ENCODE assay signal across 20 cellular contexts in genomic region chrX:22059800-22060199, GRCh38. TPM values are rescaled to one million over a fixed set of nuclear protein-coding genes. Genes with fewer than 3 reads are reported as not detected.
A peak's percentile ranks its signal among the peaks of the same experiment; 100 is the strongest.
DNase-seq lines count a peak whose midpoint lies in the region; ATAC-seq, FAIRE-seq and TF ChIP-seq lines count a peak whose summit lies in the region.
"Had no signal": no experiment of that assay in that cellular context is flagged by ENCODE, and none has a peak within 500 bp of the region (broad histone marks: within the 10 kb centered on the region; RNA-seq: fewer than 3 reads in every experiment).

No MANE protein-coding gene starts in this region.

- H3K79me2 ChIP-seq in astrocyte (ENCODE audit: insufficient read depth, low read length): no peaks in the 10 kb centered on the region

- H3K36me3 ChIP-seq in astrocyte (ENCODE audit: insufficient read depth, low read length): no peaks in the 10 kb centered on the region
- no peaks in the 10 kb centered on the region for H3K36me3 ChIP-seq in gastrocnemius medialis
- H3K36me3 ChIP-seq: colonic mucosa had no signal

- intact Hi-C loops in activated CD8-positive, alpha-beta T cell treated with anti-CD3 and anti-CD28 coated beads for 36 hours (cut with micrococcal nuclease): loop anchor here (5.0 kb wide), 1 partner anchor 72 kb away; no protein-coding TSS in a partner anchor
- intact Hi-C loops in gastrocnemius medialis (cut with DNase I; ENCODE audit: low total_unique reads): no loop called here

- H3K4me2 ChIP-seq in astrocyte (ENCODE audit: low read length): peak overlapping the region; percentile 55
- H3K4me2 ChIP-seq: smooth muscle cell had no signal

- H3K4me1 ChIP-seq in astrocyte (ENCODE audit: insufficient read depth, low read length): peaks cover 5% of the 10 kb centered on the region
- H3K4me1 ChIP-seq in gastrocnemius medialis: no peaks in the 10 kb centered on the region
- H3K4me1 ChIP-seq: colonic mucosa had no signal

- H3K27ac ChIP-seq in astrocyte (ENCODE audit: low read depth, low read length) (no peak overlapping the region), gastrocnemius medialis (no peak overlapping the region)
- H3K27ac ChIP-seq: colonic mucosa had no signal

- no peak overlapping the region for H3K9ac ChIP-seq in astrocyte (ENCODE audit: low read length)

- H3K9me3 Mint-ChIP-seq in activated CD8-positive, alpha-beta T cell treated with anti-CD3 and anti-CD28 coated beads for 36 hours: peaks cover 2% of the 10 kb centered on the region
- no peaks in the 10 kb centered on the region for H3K9me3 Mint-ChIP-seq in activated CD8-positive, alpha-beta T cell treated with anti-CD3 and anti-CD28 coated beads, Interleukin-2, amount 10 ng/mL, durations not matched to agents 7 days and 5 days (ENCODE audit: insufficient read depth)
- no peaks in the 10 kb centered on the region for H3K9me3 Mint-ChIP-seq in astrocyte (ENCODE audit: unreplicated experiment)
- H3K9me3 Mint-ChIP-seq in stimulated activated naive B cell treated with anti-CD40 and anti-IgM and Interleukin-4, amounts not matched to agents 10 μg/mL and 1 μg/mL and 100 μg/mL, for 72 hours: peaks cover 2 to 13% of the 10 kb centered on the region in 2 donors
- H3K9me3 Mint-ChIP-seq: effector memory CD8-positive, alpha-beta T cell; naive thymus-derived CD4-positive, alpha-beta T cell had no signal

- DNase-seq in activated CD8-positive, alpha-beta T cell treated with anti-CD3 and anti-CD28 coated beads for 36 hours: no peak
- no peak for DNase-seq in activated CD8-positive, alpha-beta T cell treated with anti-CD3 and anti-CD28 coated beads, Interleukin-2, amount 10 ng/mL, durations not matched to agents 7 days and 5 days
- peak; percentile 53 for DNase-seq in NCI-H2227 (lab: John Stamatoyannopoulos, UW; ENCODE audit: unreplicated experiment)
- no peak for DNase-seq in astrocyte (ENCODE audit: low read depth)
- DNase-seq in stimulated activated naive B cell treated with anti-CD40 and anti-IgM and Interleukin-4, amounts not matched to agents 10 μg/mL and 1 μg/mL and 100 μg/mL, for 72 hours: no peak
- DNase-seq in NCI-H1436 treated with DMSO at 0.1 percent for 48 hours (lab: John Stamatoyannopoulos, UW): no peak
- DNase-seq in gastrocnemius medialis: no peak
- DNase-seq: activated T-cell treated with anti-CD3 and anti-CD28 coated beads for 4 hours; C1 segment of cervical spinal cord; colonic mucosa; effector memory CD8-positive, alpha-beta T cell; glutamatergic neuron; naive thymus-derived CD4-positive, alpha-beta T cell; NCI-H1092 treated with DMSO at 0.1 percent for 48 hours; NCI-H2081; NCI-H510A; stimulated activated CD4-positive, alpha-beta T cell treated with anti-CD3 and anti-CD28 coated beads, Interleukin-4, amount 100 ng/mL, for 1 hour; T-helper 17 cell had no signal

- no peaks in the 10 kb centered on the region for H4K20me1 ChIP-seq in astrocyte (ENCODE audit: insufficient read depth, low read length)

- no peak overlapping the region for H3K4me3 ChIP-seq in astrocyte (ENCODE audit: insufficient read depth, low read depth, low read length)
- no peak overlapping the region for H3K4me3 ChIP-seq in gastrocnemius medialis
- H3K4me3 ChIP-seq: colonic mucosa, smooth muscle cell had no signal

- POLR2A ChIA-PET in activated CD8-positive, alpha-beta T cell treated with anti-CD3 and anti-CD28 coated beads for 36 hours (lab: Charles Lee): interaction anchor here (1.6 kb wide), 1 partner anchor 22 kb away, joined by 5 read pairs; no protein-coding TSS in a partner anchor
- POLR2A ChIA-PET in activated CD8-positive, alpha-beta T cell treated with anti-CD3 and anti-CD28 coated beads, Interleukin-2, amount 10 ng/mL, durations not matched to agents 7 days and 5 days (lab: Charles Lee): no interaction called here

- no peak for TF ChIP-seq POLR2A in gastrocnemius medialis (IDR thresholded peaks at IDR 0.05)

- H3K9me3 ChIP-seq in astrocyte (ENCODE audit: insufficient read depth, low read depth, low read length): no peaks in the 10 kb centered on the region
- H3K9me3 ChIP-seq in gastrocnemius medialis: no peaks in the 10 kb centered on the region
- H3K9me3 ChIP-seq: colonic mucosa had no signal

- CTCF ChIA-PET in activated CD8-positive, alpha-beta T cell treated with anti-CD3 and anti-CD28 coated beads for 36 hours (lab: Charles Lee): interaction anchor here (1.3 to 1.6 kb wide), 3 partner anchors 14 to 63 kb away, joined by 3 to 5 read pairs (median 4); no protein-coding TSS in a partner anchor
- CTCF ChIA-PET in activated CD8-positive, alpha-beta T cell treated with anti-CD3 and anti-CD28 coated beads, Interleukin-2, amount 10 ng/mL, durations not matched to agents 7 days and 5 days (lab: Charles Lee): interaction anchor here (1.0 kb wide), 1 partner anchor 75 kb away, joined by 4 read pairs; no protein-coding TSS in a partner anchor

- H3K4me1 Mint-ChIP-seq in activated CD8-positive, alpha-beta T cell treated with anti-CD3 and anti-CD28 coated beads for 36 hours (ENCODE audit: low read depth): peaks cover 74% of the 10 kb centered on the region
- peaks cover 37% of the 10 kb centered on the region for H3K4me1 Mint-ChIP-seq in activated CD8-positive, alpha-beta T cell treated with anti-CD3 and anti-CD28 coated beads, Interleukin-2, amount 10 ng/mL, durations not matched to agents 7 days and 5 days (ENCODE audit: low read depth)
- H3K4me1 Mint-ChIP-seq in astrocyte (ENCODE audit: low read depth, unreplicated experiment): peaks cover 18% of the 10 kb centered on the region
- peaks cover 36 to 66% of the 10 kb centered on the region in 2 donors for H3K4me1 Mint-ChIP-seq in stimulated activated naive B cell treated with anti-CD40 and anti-IgM and Interleukin-4, amounts not matched to agents 10 μg/mL and 1 μg/mL and 100 μg/mL, for 72 hours
- H3K4me1 Mint-ChIP-seq: T-helper 17 cell had no signal

- no peaks in the 10 kb centered on the region for H3K27me3 Mint-ChIP-seq in activated CD8-positive, alpha-beta T cell treated with anti-CD3 and anti-CD28 coated beads for 36 hours
- no peaks in the 10 kb centered on the region for H3K27me3 Mint-ChIP-seq in activated CD8-positive, alpha-beta T cell treated with anti-CD3 and anti-CD28 coated beads, Interleukin-2, amount 10 ng/mL, durations not matched to agents 7 days and 5 days (ENCODE audit: low read depth)
- no peaks in the 10 kb centered on the region for H3K27me3 Mint-ChIP-seq in astrocyte (ENCODE audit: low read depth, unreplicated experiment)
- H3K27me3 Mint-ChIP-seq in stimulated activated naive B cell treated with anti-CD40 and anti-IgM and Interleukin-4, amounts not matched to agents 10 μg/mL and 1 μg/mL and 100 μg/mL, for 72 hours: no peaks in the 10 kb centered on the region
- H3K27me3 Mint-ChIP-seq: effector memory CD8-positive, alpha-beta T cell; naive thymus-derived CD4-positive, alpha-beta T cell; T-helper 17 cell had no signal

- H3K36me3 Mint-ChIP-seq in activated CD8-positive, alpha-beta T cell treated with anti-CD3 and anti-CD28 coated beads for 36 hours (ENCODE audit: low read depth): peaks cover 41% of the 10 kb centered on the region
- no peaks in the 10 kb centered on the region for H3K36me3 Mint-ChIP-seq in activated CD8-positive, alpha-beta T cell treated with anti-CD3 and anti-CD28 coated beads, Interleukin-2, amount 10 ng/mL, durations not matched to agents 7 days and 5 days (ENCODE audit: low read depth)
- H3K36me3 Mint-ChIP-seq in astrocyte (ENCODE audit: low read depth, unreplicated experiment): no peaks in the 10 kb centered on the region
- H3K36me3 Mint-ChIP-seq in stimulated activated naive B cell treated with anti-CD40 and anti-IgM and Interleukin-4, amounts not matched to agents 10 μg/mL and 1 μg/mL and 100 μg/mL, for 72 hours: peaks cover 15 to 16% of the 10 kb centered on the region in 2 donors

- TF ChIP-seq CTCF in activated CD8-positive, alpha-beta T cell treated with anti-CD3 and anti-CD28 coated beads for 36 hours (IDR thresholded peaks at IDR 0.05): no peak
- TF ChIP-seq CTCF in astrocyte (IDR thresholded peaks at IDR 0.05; ENCODE audit: insufficient read depth, low read depth, low read length): no peak
- no peak for TF ChIP-seq CTCF in gastrocnemius medialis (IDR thresholded peaks at IDR 0.05 in 4 of 5, conservative IDR thresholded peaks at IDR 0.05 in 1 of 5)

- in situ Hi-C loops in gastrocnemius medialis (cut with MboI; ENCODE audit: low sequenced_read_pairs in 4 of 4): no loop called here

- H3K27ac Mint-ChIP-seq in activated CD8-positive, alpha-beta T cell treated with anti-CD3 and anti-CD28 coated beads for 36 hours: peak overlapping the region; percentile 94
- no peak overlapping the region for H3K27ac Mint-ChIP-seq in activated CD8-positive, alpha-beta T cell treated with anti-CD3 and anti-CD28 coated beads, Interleukin-2, amount 10 ng/mL, durations not matched to agents 7 days and 5 days
- no peak overlapping the region for H3K27ac Mint-ChIP-seq in astrocyte (ENCODE audit: unreplicated experiment)
- H3K27ac Mint-ChIP-seq in stimulated activated naive B cell treated with anti-CD40 and anti-IgM and Interleukin-4, amounts not matched to agents 10 μg/mL and 1 μg/mL and 100 μg/mL, for 72 hours: peak overlapping the region; percentile 88
- H3K27ac Mint-ChIP-seq: T-helper 17 cell had no signal

- FAIRE-seq in astrocyte (lab: Jason Lieb, UNC): peak; percentile 62

- peak overlapping the region; percentile 37 for H3K4me3 Mint-ChIP-seq in activated CD8-positive, alpha-beta T cell treated with anti-CD3 and anti-CD28 coated beads for 36 hours
- H3K4me3 Mint-ChIP-seq in activated CD8-positive, alpha-beta T cell treated with anti-CD3 and anti-CD28 coated beads, Interleukin-2, amount 10 ng/mL, durations not matched to agents 7 days and 5 days: no peak overlapping the region
- no peak overlapping the region for H3K4me3 Mint-ChIP-seq in astrocyte (ENCODE audit: unreplicated experiment)
- peak overlapping the region in 1 of 2 donors; percentile 64 for H3K4me3 Mint-ChIP-seq in stimulated activated naive B cell treated with anti-CD40 and anti-IgM and Interleukin-4, amounts not matched to agents 10 μg/mL and 1 μg/mL and 100 μg/mL, for 72 hours
- H3K4me3 Mint-ChIP-seq: effector memory CD8-positive, alpha-beta T cell; T-helper 17 cell had no signal

- H2AFZ ChIP-seq in astrocyte (ENCODE audit: low read depth, low read length): no peak overlapping the region

- no peak for ATAC-seq in activated CD8-positive, alpha-beta T cell treated with anti-CD3 and anti-CD28 coated beads for 36 hours
- ATAC-seq in activated CD8-positive, alpha-beta T cell treated with anti-CD3 and anti-CD28 coated beads, Interleukin-2, amount 10 ng/mL, durations not matched to agents 7 days and 5 days: no peak
- no peak for ATAC-seq in stimulated activated naive B cell treated with anti-CD40 and anti-IgM and Interleukin-4, amounts not matched to agents 10 μg/mL and 1 μg/mL and 100 μg/mL, for 72 hours (replicated peaks)
- ATAC-seq in gastrocnemius medialis (no peak), GM18520 (IDR thresholded peaks at IDR 0.05; ENCODE audit: unreplicated experiment) (no peak)
- ATAC-seq: effector memory CD8-positive, alpha-beta T cell; naive thymus-derived CD4-positive, alpha-beta T cell; T-helper 17 cell had no signal

- no peaks in the 10 kb centered on the region for H3K27me3 ChIP-seq in astrocyte (ENCODE audit: insufficient read depth, low read length)
- H3K27me3 ChIP-seq in gastrocnemius medialis: no peaks in the 10 kb centered on the region
- H3K27me3 ChIP-seq: colonic mucosa had no signal

RNA-seq across cellular contexts. Expression of gene PHEX, which starts 27.7 kb away (rescaled TPM):
- total RNA-seq in activated CD8-positive, alpha-beta T cell treated with anti-CD3 and anti-CD28 coated beads for 36 hours: 10 to 100 TPM; 22.7 to 25.2 TPM
- total RNA-seq in activated CD8-positive, alpha-beta T cell treated with anti-CD3 and anti-CD28 coated beads, Interleukin-2, amount 10 ng/mL, durations not matched to agents 7 days and 5 days: under 1 TPM; 0.16 to 0.24 TPM
- total RNA-seq in astrocyte: 0.24 and 0.36 TPM in 2 replicates
- under 1 TPM in 1 of 4 donors, not detected in 3; 0.05 TPM for total RNA-seq in gastrocnemius medialis
- total RNA-seq: smooth muscle cell had no signal

Comparison
In these comparisons a context has a peak if more than half of its experiments do, and no peak if none do; other contexts are left out.
1. H3K27ac Mint-ChIP-seq: peak in activated CD8-positive, alpha-beta T cell treated with anti-CD3 and anti-CD28 coated beads for 36 hours (single experiment) and stimulated activated naive B cell treated with anti-CD40 and anti-IgM and Interleukin-4, amounts not matched to agents 10 μg/mL and 1 μg/mL and 100 μg/mL, for 72 hours (single experiment); none in activated CD8-positive, alpha-beta T cell treated with anti-CD3 and anti-CD28 coated beads, Interleukin-2, amount 10 ng/mL, durations not matched to agents 7 days and 5 days (single experiment) and astrocyte (single experiment).
2. RNA of gene PHEX, which starts 27.7 kb away (total RNA-seq): 22.7 to 25.2 TPM in activated CD8-positive, alpha-beta T cell treated with anti-CD3 and anti-CD28 coated beads for 36 hours; 0.24 to 0.36 TPM in astrocyte, 0.16 to 0.24 TPM in activated CD8-positive, alpha-beta T cell treated with anti-CD3 and anti-CD28 coated beads, Interleukin-2, amount 10 ng/mL, durations not matched to agents 7 days and 5 days and 0.05 TPM in gastrocnemius medialis; every median in the first group is over 10 times any median in the second.